Comparison of ENCODE assay signal across 8 cellular contexts in the genomic region with DNA sequence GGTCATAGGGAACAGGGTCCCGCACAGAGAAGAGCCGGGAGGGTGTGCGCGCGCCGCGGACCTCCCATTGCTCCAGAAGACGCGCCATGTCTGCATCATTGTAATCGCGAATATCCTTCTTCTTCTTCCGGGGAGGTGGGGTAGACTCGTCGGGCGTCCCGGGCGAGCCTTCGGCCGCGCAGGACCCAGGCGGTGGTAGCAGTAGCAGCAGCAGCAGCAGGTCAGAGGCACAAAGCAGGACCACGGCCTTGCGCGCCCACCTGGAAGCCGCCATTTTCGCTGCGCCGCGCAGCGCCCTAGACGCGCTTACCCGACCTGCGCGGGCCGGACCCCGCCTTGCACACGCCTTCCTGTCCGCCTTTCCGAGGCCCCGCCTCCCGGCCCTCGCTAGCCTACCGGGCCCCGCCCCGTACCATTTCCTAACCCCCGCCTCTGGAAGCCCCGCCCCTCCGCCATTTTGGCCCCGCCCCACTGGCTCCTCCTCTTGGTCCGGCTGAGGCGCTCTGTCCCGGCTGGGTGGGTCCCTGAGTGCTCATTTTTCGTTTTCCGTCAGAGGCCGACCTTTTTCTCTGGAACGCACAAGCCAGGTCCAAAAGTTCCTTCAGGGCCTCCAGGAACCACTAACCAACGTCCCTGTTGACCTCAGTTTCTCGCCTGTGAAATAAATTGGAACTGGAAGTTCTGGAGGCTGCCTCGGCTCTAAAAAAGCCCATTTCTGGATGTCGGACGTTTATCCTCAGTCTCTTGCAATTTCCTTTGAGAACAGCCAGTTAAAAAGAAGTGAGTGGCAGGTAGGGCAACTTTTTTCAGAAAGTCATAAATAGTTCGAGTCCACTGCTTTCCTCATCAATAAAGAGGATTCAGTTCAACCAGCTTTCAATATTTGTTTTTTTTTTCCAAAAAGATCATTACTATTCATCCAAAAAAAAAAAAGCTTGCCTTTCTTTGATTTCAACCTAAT. TPM values are rescaled to one million over a fixed set of nuclear protein-coding genes. Genes with fewer than 3 reads are reported as not detected.
DNase-seq lines count a peak whose midpoint lies in the region; ATAC-seq, FAIRE-seq and TF ChIP-seq lines count a peak whose summit lies in the region.

A gene (minus strand): TSS at position 302 of the 961 bp plus-strand sequence. CDS start 28 bp downstream, at position 274.

- intact Hi-C loops in Right ventricle myocardium inferior (cut with DNase I): loop anchor here (5.0 to 10.0 kb wide), 2 partner anchors 278 to 295 kb away; a partner anchor contains a TSS
- intact Hi-C loops in pancreas (cut with DNase I): no loop called here
- intact Hi-C loops in thyroid gland (cut with DNase I): no loop called here

- H3K4me3 ChIP-seq in pancreas: peak within 1 kb of the TSS; percentile 64 to 94 (median 84)
- peak within 1 kb of the TSS; percentile 58 to 86 (median 69) for H3K4me3 ChIP-seq in thyroid gland (replicated peaks in 1 of 3)

- H3K27ac ChIP-seq in pancreas: peak within 1 kb of the TSS; percentile 81 to 94 (median 88)
- H3K27ac ChIP-seq in thyroid gland: peak within 1 kb of the TSS; percentile 90 to 97 (median 96)

- H3K36me3 ChIP-seq in pancreas (no peaks in the 10 kb centered on the region), thyroid gland (no peaks in the 10 kb centered on the region)

- no peaks in the 10 kb centered on the region for H3K27me3 ChIP-seq in pancreas
- H3K27me3 ChIP-seq in thyroid gland: no peaks in the 10 kb centered on the region

- DNase-seq in GM12891 (ENCODE audit: insufficient read length, low spot score) (peak; percentile 92), NCI-H1417 treated with DMSO at 0.1 percent for 48 hours (lab: John Stamatoyannopoulos, UW) (peak; percentile 82), SW 1271 (lab: John Stamatoyannopoulos, UW) (peak; percentile 88 to 96), Right ventricle myocardium inferior (ENCODE audit: missing footprints) (peak; percentile 99), pancreas (peak; percentile 96 to 100 (median 98)), thyroid gland (peak; percentile 98)
- peak; percentile 97 for DNase-seq in activated naive CD8-positive, alpha-beta T cell treated with anti-CD3 and anti-CD28 coated beads, Interleukin-2, amount 50 U/mL, for 16 hours (ENCODE audit: low read depth, low spot score)

- 0 to 1% methylated on average over 44 to 63 of the region's 63 CpGs for WGBS in pancreas, 2 donors
- WGBS in thyroid gland, 2 donors: 1% methylated on average over 21 to 48 of the region's 63 CpGs

- peak; percentile 96 for FAIRE-seq in GM12891 (lab: Jason Lieb, UNC)
- FAIRE-seq in pancreas (lab: Jason Lieb, UNC): no peak

- no peaks in the 10 kb centered on the region for H3K9me3 ChIP-seq in pancreas
- H3K9me3 ChIP-seq in thyroid gland: no peaks in the 10 kb centered on the region

- peaks cover 11 to 37% (median 14%) of the 10 kb centered on the region in 3 donors for H3K4me1 ChIP-seq in pancreas
- peaks cover 36 to 41% of the 10 kb centered on the region in 2 donors for H3K4me1 ChIP-seq in thyroid gland

- ATAC-seq in HG02798 (IDR thresholded peaks at IDR 0.05; ENCODE audit: poor library complexity, unreplicated experiment) (peak; percentile 98), Right ventricle myocardium inferior (peak; percentile 98), pancreas (peak; percentile 96 to 99 (median 98))

- TF ChIP-seq POLR2A in GM12891 (IDR thresholded peaks at IDR 0.05; ENCODE audit: low read depth, low read length): peak; percentile 96
- peak; percentile 89 to 91 for TF ChIP-seq POLR2A in thyroid gland (IDR thresholded peaks at IDR 0.05)

- no peak for TF ChIP-seq CTCF in pancreas (IDR thresholded peaks at IDR 0.05)
- TF ChIP-seq CTCF in thyroid gland (IDR thresholded peaks at IDR 0.05): peak in 1 of 6 experiments; percentile 3

TF ChIP-seq in GM12891, 5 proteins besides CTCF, POLR2A, EP300 and RAD21:
- TF ChIP-seq PAX5 (IDR thresholded peaks at IDR 0.05; ENCODE audit: insufficient read depth, low read length, severe bottlenecking) (no peak), SPI1 (IDR thresholded peaks at IDR 0.05; ENCODE audit: low read depth, low read length) (no peak), POU2F2 (IDR thresholded peaks at IDR 0.05; ENCODE audit: low read depth, low read length) (peak; percentile 60; the same call in 1 of the 2 replicates), TAF1 (IDR thresholded peaks at IDR 0.05; ENCODE audit: low read depth, low read length) (peak; percentile 90), POLR2AphosphoS5 (IDR thresholded peaks at IDR 0.05; ENCODE audit: low read depth, low read length) (peak; percentile 92)

RNA-seq across cellular contexts. Expression of the gene that starts here (rescaled TPM):
- polyA plus RNA-seq in GM12891 (2012; ENCODE audit: low read depth, missing spikeins): 12.6 TPM
- 14.0 TPM for total RNA-seq in Right ventricle myocardium inferior
- total RNA-seq in pancreas: 10 to 100 TPM; 11.5 to 18.5 (median 14.0) TPM
- polyA plus RNA-seq in pancreas: 10 to 100 TPM; 10.5 to 13.0 TPM
- 10 to 100 TPM; 53.7 to 74.6 (median 70.9) TPM for total RNA-seq in thyroid gland

Comparison
In these comparisons a context has a peak if more than half of its experiments do, and no peak if none do; other contexts are left out.
1. Peak in every context shown above with its lines: DNase-seq, ATAC-seq, H3K4me3 ChIP-seq and H3K27ac ChIP-seq.